Comparison of ENCODE assay signal across 13 cellular contexts in genomic region chr15:36887214-36888017, GRCh38.
DNase-seq lines count a peak whose midpoint lies in the region; ATAC-seq and TF ChIP-seq lines count a peak whose summit lies in the region.
"Had no signal": no experiment of that assay in that cellular context is flagged by ENCODE, and none has a peak within 500 bp of the region (broad histone marks: within the 10 kb centered on the region; RNA-seq: fewer than 3 reads in every experiment).

No MANE protein-coding gene starts in this region.

- ATAC-seq in lower lobe of right lung (no peak), GM21737 (IDR thresholded peaks at IDR 0.05; ENCODE audit: unreplicated experiment) (no peak)

- peaks cover 24% of the 10 kb centered on the region for H3K36me3 Mint-ChIP-seq in type B pancreatic cell

- H3K9me3 ChIP-seq in lower lobe of right lung: no peaks in the 10 kb centered on the region

- H3K4me1 ChIP-seq in lower lobe of right lung: peaks cover 17% of the 10 kb centered on the region

- peaks cover 50% of the 10 kb centered on the region for H3K27me3 Mint-ChIP-seq in type B pancreatic cell

- peak overlapping the region; percentile 97 for H3K27ac Mint-ChIP-seq in type B pancreatic cell
- H3K27ac Mint-ChIP-seq: T-helper 1 cell treated with Interleukin-12 subunit alpha and Interleukin-12 subunit beta and Interleukin-4 antibody, amounts not matched to agents 30 μg/mL and 1 μg/mL, for 36 hours had no signal

- intact Hi-C loops in lower lobe of right lung (cut with DNase I): loop anchor here (10.0 kb wide), 2 partner anchors 217 to 247 kb away; partner anchors contain the start of gene MEIS2

- peak overlapping the region in 1 of 2 donors; percentile 55 for H3K27ac ChIP-seq in coronary artery
- no peak overlapping the region for H3K27ac ChIP-seq in lower lobe of right lung
- H3K27ac ChIP-seq: 22Rv1 had no signal

- no peak for TF ChIP-seq CTCF in coronary artery (IDR thresholded peaks at IDR 0.05)
- TF ChIP-seq CTCF in lower lobe of right lung (IDR thresholded peaks at IDR 0.05): no peak
- no peak for TF ChIP-seq CTCF in type B pancreatic cell (conservative IDR thresholded peaks at IDR 0.05)

- H3K27me3 ChIP-seq in lower lobe of right lung (ENCODE audit: low read depth): peaks cover 65% of the 10 kb centered on the region

- DNase-seq in DMS53 (lab: John Stamatoyannopoulos, UW) (peak; percentile 55), DMS53 treated with DMSO at 0.1 percent for 48 hours (lab: John Stamatoyannopoulos, UW; ENCODE audit: unreplicated experiment) (no peak), coronary artery (ENCODE audit: low spot score) (no peak), lower lobe of right lung (no peak), type B pancreatic cell (ENCODE audit: extremely low spot score, unreplicated experiment) (peak; percentile 81), GM19240 (ENCODE audit: insufficient read length, low spot score) (no peak), HCEC 1CT (no peak)
- DNase-seq: activated naive CD4-positive, alpha-beta T cell treated with anti-CD3 and anti-CD28 coated beads, Interleukin-2, amount 50 U/mL, for 16 hours; left cardiac atrium; NCI-H1694 had no signal

- H3K36me3 ChIP-seq in lower lobe of right lung: peaks cover 9% of the 10 kb centered on the region

- peak overlapping the region; percentile 89 for H3K4me3 Mint-ChIP-seq in type B pancreatic cell
- H3K4me3 Mint-ChIP-seq: T-helper 1 cell treated with Interleukin-12 subunit alpha and Interleukin-12 subunit beta and Interleukin-4 antibody, amounts not matched to agents 30 μg/mL and 1 μg/mL, for 36 hours had no signal

- H3K4me1 Mint-ChIP-seq in type B pancreatic cell (ENCODE audit: unreplicated experiment): peaks cover 55% of the 10 kb centered on the region

- H3K4me3 ChIP-seq in coronary artery (peak overlapping the region; percentile 70), lower lobe of right lung (peak overlapping the region; percentile 45)

- H3K9me3 Mint-ChIP-seq in type B pancreatic cell: no peaks in the 10 kb centered on the region
- H3K9me3 Mint-ChIP-seq: T-helper 1 cell treated with Interleukin-12 subunit alpha and Interleukin-12 subunit beta and Interleukin-4 antibody, amounts not matched to agents 30 μg/mL and 1 μg/mL, for 36 hours had no signal

Comparison
In these comparisons a context has a peak if more than half of its experiments do, and no peak if none do; other contexts are left out.
1. DNase-seq: peak in DMS53 (single experiment) and type B pancreatic cell (single experiment); none in DMS53 treated with DMSO at 0.1 percent for 48 hours (single experiment), coronary artery (single experiment), lower lobe of right lung (single experiment), GM19240 (single experiment) and HCEC 1CT (single experiment).